19 cellular contexts compared by ENCODE assay signal in genomic region chr12:43653917-43654316, GRCh38.
DNase-seq lines count a peak whose midpoint lies in the region; ATAC-seq and TF ChIP-seq lines count a peak whose summit lies in the region.
"Had no signal": no experiment of that assay in that cellular context is flagged by ENCODE, and none has a peak within 500 bp of the region (broad histone marks: within the 10 kb centered on the region; RNA-seq: fewer than 3 reads in every experiment).

No MANE protein-coding gene starts in this region.

- H3K4me1 Mint-ChIP-seq in nephron progenitor cell: peaks cover 17% of the 10 kb centered on the region
- H3K4me1 Mint-ChIP-seq: CD4-positive, alpha-beta memory T cell had no signal

- TF ChIP-seq CTCF in nephron progenitor cell (IDR thresholded peaks at IDR 0.05): no peak

- peaks cover 3% of the 10 kb centered on the region for H3K9me3 Mint-ChIP-seq in nephron progenitor cell

- no peaks in the 10 kb centered on the region for H3K36me3 Mint-ChIP-seq in nephron progenitor cell (ENCODE audit: low read depth)
- H3K36me3 Mint-ChIP-seq: CD4-positive, alpha-beta memory T cell had no signal

- DNase-seq in NCI-H1092 treated with DMSO at 0.1 percent for 48 hours (lab: John Stamatoyannopoulos, UW) (peak; percentile 20), NCI-H1092 (lab: John Stamatoyannopoulos, UW) (no peak), NCI-H2081 (lab: John Stamatoyannopoulos, UW) (peak; percentile 75 to 90), SK-N-DZ (ENCODE audit: low spot score) (peak; percentile 6), nephron progenitor cell (no peak)
- DNase-seq: 8988T; BE2C; CD4-positive, alpha-beta memory T cell; DMS79 treated with DMSO at 0.1 percent for 48 hours; GM23248; HCEC 1CT; NCI-H1436 treated with DMSO at 0.1 percent for 48 hours; NCI-H2171; NCI-H446; SHP77 had no signal

- no peak overlapping the region for H3K4me3 Mint-ChIP-seq in nephron progenitor cell
- H3K4me3 Mint-ChIP-seq: CD4-positive, alpha-beta memory T cell had no signal

- ATAC-seq in HG03139 (IDR thresholded peaks at IDR 0.05; ENCODE audit: unreplicated experiment) (no peak), GM19324 (IDR thresholded peaks at IDR 0.05; ENCODE audit: low FRiP score, unreplicated experiment) (no peak), HG02623 (IDR thresholded peaks at IDR 0.05; ENCODE audit: unreplicated experiment) (no peak)
- ATAC-seq: K562 had no signal

- peak overlapping the region; percentile 55 for H3K27ac Mint-ChIP-seq in nephron progenitor cell
- H3K27ac Mint-ChIP-seq: CD4-positive, alpha-beta memory T cell had no signal

- peaks cover 6% of the 10 kb centered on the region for H3K27me3 Mint-ChIP-seq in nephron progenitor cell (ENCODE audit: low read depth, poor library complexity)

Comparison
In these comparisons a context has a peak if more than half of its experiments do, and no peak if none do; other contexts are left out.
1. DNase-seq: peak in NCI-H1092 treated with DMSO at 0.1 percent for 48 hours (single experiment), NCI-H2081 (2 of 2) and SK-N-DZ (single experiment); none in NCI-H1092 (single experiment) and nephron progenitor cell (single experiment).